1 cellular context compared by ENCODE assay signal in genomic region chr1:204207136-204207616, GRCh38.
TF ChIP-seq lines count a peak whose summit lies in the region.

No MANE protein-coding gene starts in this region.

TF ChIP-seq in H1, 55 proteins besides CTCF, POLR2A, EP300 and RAD21:
- TF ChIP-seq SIN3A (conservative IDR thresholded peaks at IDR 0.05 in 1 of 2, IDR thresholded peaks at IDR 0.05 in 1 of 2; ENCODE audit: low read depth in 1 of 2, low read length in 2 of 2) (peak; percentile 60 to 76; a peak in 1 of 4 replicates), CREB1 (IDR thresholded peaks at IDR 0.05) (peak; percentile 61; the same call in 1 of the 2 replicates), EGR1 (IDR thresholded peaks at IDR 0.05; ENCODE audit: borderline replicate concordance, low read depth, low read length) (0 out of 2 replicates have a peak, but pooled peaks have one; percentile 30), TCF12 (IDR thresholded peaks at IDR 0.05; ENCODE audit: low read depth, low read length) (0 out of 2 replicates have a peak, but pooled peaks have one; percentile 13), ASH2L (IDR thresholded peaks at IDR 0.05; ENCODE audit: low read length) (no peak), CTBP2 (IDR thresholded peaks at IDR 0.05; ENCODE audit: borderline replicate concordance, insufficient read depth, insufficient read length, low read length) (peak; percentile 26), MAX (IDR thresholded peaks at IDR 0.05) (peak; percentile 69), JUND (IDR thresholded peaks at IDR 0.05; ENCODE audit: low read length) (peak; percentile 56), YY1 (IDR thresholded peaks at IDR 0.05; ENCODE audit: low read depth, low read length) (0 out of 2 replicates have a peak, but pooled peaks have one; percentile 38), KDM5A (IDR thresholded peaks at IDR 0.05; ENCODE audit: low read length) (no peak)
